8 cellular contexts compared by ENCODE assay signal in genomic region chr2:1744446-1745170, GRCh38. TPM values are rescaled to one million over a fixed set of nuclear protein-coding genes. Genes with fewer than 3 reads are reported as not detected.
DNase-seq lines count a peak whose midpoint lies in the region; ATAC-seq lines count a peak whose summit lies in the region.

PXDN (minus strand) TSS chr2:1744515; CDS start chr2:1744455, 60 bp downstream.

- peak within 1 kb of the TSS; percentile 98 for H3K4me2 ChIP-seq in BLaER1

- H3K36me3 ChIP-seq in BLaER1 (peaks cover 32% of the 10 kb centered on the region), stomach smooth muscle (ENCODE audit: control insufficient read depth in 2 of 2, insufficient read depth in 2 of 2, low read length in 2 of 2) (no peaks in the 10 kb centered on the region)

- in situ Hi-C loops in KBM-7 (cut with MboI; ENCODE audit: low pct_unique_long_range_greater_than_20kb, low sequenced_read_pairs) = no loop called here

- ATAC-seq in HG02970 (IDR thresholded peaks at IDR 0.05; ENCODE audit: low FRiP score, unreplicated experiment) = no peak

- H3K27me3 ChIP-seq in BLaER1 = no peaks in the 10 kb centered on the region
- H3K27me3 ChIP-seq in layer of hippocampus (ENCODE audit: control insufficient read depth, insufficient read depth, low read length) = peaks cover 7% of the 10 kb centered on the region
- H3K27me3 ChIP-seq in stomach smooth muscle (ENCODE audit: control insufficient read depth in 1 of 2, insufficient read depth in 2 of 2, low read length in 2 of 2) = peaks cover 0 to 2% of the 10 kb centered on the region in 2 donors

- H3K9me3 ChIP-seq in BLaER1 = no peaks in the 10 kb centered on the region
- no peaks in the 10 kb centered on the region for H3K9me3 ChIP-seq in stomach smooth muscle (ENCODE audit: control insufficient read depth in 2 of 2, low read length in 2 of 2)

- H4K20me1 ChIP-seq in BLaER1 = peaks cover 37% of the 10 kb centered on the region

- H3K9ac ChIP-seq in BLaER1 (peak within 1 kb of the TSS; percentile 93), stomach smooth muscle (ENCODE audit: low read length in 2 of 2) (peak within 1 kb of the TSS; percentile 71 to 86)

- H3K27ac ChIP-seq in BLaER1 (peak within 1 kb of the TSS; percentile 96), layer of hippocampus (ENCODE audit: low read depth, low read length) (peak within 1 kb of the TSS; percentile 10), stomach smooth muscle (ENCODE audit: low read length) (peak within 1 kb of the TSS; percentile 84)

- H3K4me1 ChIP-seq in BLaER1 = peaks cover 67% of the 10 kb centered on the region
- peaks cover 49% of the 10 kb centered on the region for H3K4me1 ChIP-seq in stomach smooth muscle (ENCODE audit: control insufficient read depth, insufficient read depth, low read length)

- DNase-seq in NCI-H128 (lab: John Stamatoyannopoulos, UW; ENCODE audit: unreplicated experiment) (peak; percentile 35), cerebellum (ENCODE audit: low spot score) (no peak), KBM-7 (no peak)
- no peak for DNase-seq in activated CD4-positive, alpha-beta T cell treated with anti-CD3 and anti-CD28 coated beads for 4 hours

- H3K4me3 ChIP-seq in BLaER1 = peak within 1 kb of the TSS; percentile 89
- H3K4me3 ChIP-seq in stomach smooth muscle (ENCODE audit: low read length in 2 of 2) = peak within 1 kb of the TSS; percentile 54 to 79

RNA-seq across cellular contexts. Expression of gene PXDN, which starts in this region (rescaled TPM):
- total RNA-seq in cerebellum = 39.7 TPM

Comparison
In these comparisons a context has a peak if more than half of its experiments do, and no peak if none do; other contexts are left out.
1. H3K27ac ChIP-seq: peak in every context shown above with its lines; median percentile 96 in BLaER1; 84 in stomach smooth muscle; 10 in layer of hippocampus.